Comparison of ENCODE assay signal across 8 cellular contexts in genomic region chr17:59373879-59374495, GRCh38. TPM values are rescaled to one million over a fixed set of nuclear protein-coding genes. Genes with fewer than 3 reads are reported as not detected.
DNase-seq lines count a peak whose midpoint lies in the region; ATAC-seq and TF ChIP-seq lines count a peak whose summit lies in the region.

No MANE protein-coding gene starts in this region.

- H3K36me3 Mint-ChIP-seq in activated T-cell treated with anti-CD3 and anti-CD28 coated beads, Interleukin-2, amount 50 U/mL, for 72 hours (ENCODE audit: insufficient read depth in 2 of 2): peaks cover 0 to 2% of the 10 kb centered on the region in 2 donors
- peaks cover 3% of the 10 kb centered on the region for H3K36me3 Mint-ChIP-seq in brain

- 41% methylated on average over 5 of the region's 5 CpGs for WGBS in right lobe of liver (ENCODE audit: insufficient coverage, low coverage, low lambda C conversion rate, missing lambda C conversion rate)

- no peak for TF ChIP-seq POLR2A in right lobe of liver (IDR thresholded peaks at IDR 0.05)

- no peaks in the 10 kb centered on the region for H3K9me3 ChIP-seq in right lobe of liver
- H3K9me3 ChIP-seq in upper lobe of right lung: no peaks in the 10 kb centered on the region
- H3K9me3 ChIP-seq in MG63: no peaks in the 10 kb centered on the region

- H3K27ac ChIP-seq in right lobe of liver (peak overlapping the region; percentile 65 to 78 (median 70)), upper lobe of right lung (peak overlapping the region; percentile 71)

- peak overlapping the region; percentile 97 for H3K27ac Mint-ChIP-seq in activated T-cell treated with anti-CD3 and anti-CD28 coated beads, Interleukin-2, amount 50 U/mL, for 72 hours
- H3K27ac Mint-ChIP-seq in brain: peak overlapping the region in 3 of 5 experiments; percentile 35 to 96 (median 93)

- DNase-seq in activated T-cell treated with anti-CD3 and anti-CD28 coated beads, Interleukin-2, amount 50 U/mL, for 72 hours: no peak
- no peak for DNase-seq in activated T-cell treated with anti-CD3 and anti-CD28 coated beads, Interleukin-2, amount 50 U/mL, for 48 hours
- DNase-seq in right lobe of liver (no peak), upper lobe of right lung (no peak), MG63 (no peak), NK-92 (lab: John Stamatoyannopoulos, UW; ENCODE audit: unreplicated experiment) (no peak)

- peak overlapping the region; percentile 73 to 81 for H3K4me3 Mint-ChIP-seq in activated T-cell treated with anti-CD3 and anti-CD28 coated beads, Interleukin-2, amount 50 U/mL, for 72 hours
- no peak overlapping the region for H3K4me3 Mint-ChIP-seq in brain

- no peak for TF ChIP-seq CTCF in brain (conservative IDR thresholded peaks at IDR 0.05)
- TF ChIP-seq CTCF in right lobe of liver (IDR thresholded peaks at IDR 0.05): no peak
- TF ChIP-seq CTCF in upper lobe of right lung (IDR thresholded peaks at IDR 0.05): no peak

- ATAC-seq in activated T-cell treated with anti-CD3 and anti-CD28 coated beads, Interleukin-2, amount 50 U/mL, for 72 hours (replicated peaks in 1 of 2): peak; percentile 29 to 56
- ATAC-seq in right lobe of liver (no peak), upper lobe of right lung (no peak), HG02763 (IDR thresholded peaks at IDR 0.05; ENCODE audit: unreplicated experiment) (no peak)

- peaks cover 70% of the 10 kb centered on the region for H3K4me1 Mint-ChIP-seq in activated T-cell treated with anti-CD3 and anti-CD28 coated beads, Interleukin-2, amount 50 U/mL, for 72 hours (ENCODE audit: low read depth)
- peaks cover 53% of the 10 kb centered on the region for H3K4me1 Mint-ChIP-seq in brain

- H3K4me3 ChIP-seq in right lobe of liver (no peak overlapping the region), upper lobe of right lung (no peak overlapping the region), MG63 (no peak overlapping the region)

- peaks cover 0 to 2% of the 10 kb centered on the region in 2 donors for H3K9me3 Mint-ChIP-seq in activated T-cell treated with anti-CD3 and anti-CD28 coated beads, Interleukin-2, amount 50 U/mL, for 72 hours
- no peaks in the 10 kb centered on the region for H3K9me3 Mint-ChIP-seq in brain

- no peaks in the 10 kb centered on the region for H3K36me3 ChIP-seq in right lobe of liver
- no peaks in the 10 kb centered on the region for H3K36me3 ChIP-seq in upper lobe of right lung
- H3K36me3 ChIP-seq in MG63: no peaks in the 10 kb centered on the region

- peaks cover 0 to 59% (median 33%) of the 10 kb centered on the region in 4 donors for H3K4me1 ChIP-seq in right lobe of liver
- H3K4me1 ChIP-seq in upper lobe of right lung: peaks cover 81% of the 10 kb centered on the region

- no peaks in the 10 kb centered on the region for H3K27me3 Mint-ChIP-seq in activated T-cell treated with anti-CD3 and anti-CD28 coated beads, Interleukin-2, amount 50 U/mL, for 72 hours (ENCODE audit: low read depth)
- H3K27me3 Mint-ChIP-seq in brain: peaks cover 3% of the 10 kb centered on the region

- H3K27me3 ChIP-seq in right lobe of liver (no peaks in the 10 kb centered on the region), upper lobe of right lung (no peaks in the 10 kb centered on the region), MG63 (no peaks in the 10 kb centered on the region)

- intact Hi-C loops in right lobe of liver (cut with DNase I) (loop anchor here (5.0 to 10.0 kb wide), 2 partner anchors 42 to 51 kb away; partner anchors contain the start of gene YPEL2 (in 1 of the 2)), upper lobe of right lung (cut with DNase I) (no loop called here)

RNA-seq across cellular contexts. Expression of gene YPEL2, which starts 42.5 kb away (rescaled TPM):
- total RNA-seq in activated T-cell treated with anti-CD3 and anti-CD28 coated beads, Interleukin-2, amount 50 U/mL, for 72 hours: 10 to 100 TPM; 13.4 to 18.9 TPM
- 10.2 TPM for polyA plus RNA-seq in brain (ENCODE audit: insufficient read depth, low read depth, low replicate concordance)
- total RNA-seq in right lobe of liver: 10 to 100 TPM in 4 of 6 experiments, 1 to 10 TPM in 2; 9.2 to 23.3 (median 15.2) TPM
- 19.6 TPM for total RNA-seq in upper lobe of right lung
- total RNA-seq in MG63 (2014; rRNA removed; shearing (Covaris generic); ENCODE audit: low replicate concordance): 1.4 and 1.9 TPM in 2 replicates

Comparison
In these comparisons a context has a peak if more than half of its experiments do, and no peak if none do; other contexts are left out.
1. ATAC-seq: peak in activated T-cell treated with anti-CD3 and anti-CD28 coated beads, Interleukin-2, amount 50 U/mL, for 72 hours (2 of 2); none in right lobe of liver (0 of 4), upper lobe of right lung (single experiment) and HG02763 (single experiment).
2. H3K4me3 Mint-ChIP-seq: peak in activated T-cell treated with anti-CD3 and anti-CD28 coated beads, Interleukin-2, amount 50 U/mL, for 72 hours (2 of 2); none in brain (0 of 5).